8 cellular contexts compared by ENCODE assay signal in genomic region chr6:7615611-7616383, GRCh38. TPM values are rescaled to one million over a fixed set of nuclear protein-coding genes. Genes with fewer than 3 reads are reported as not detected.
DNase-seq lines count a peak whose midpoint lies in the region; ATAC-seq and TF ChIP-seq lines count a peak whose summit lies in the region.

No MANE protein-coding gene starts in this region.

- peak overlapping the region; percentile 51 for H3K4me2 ChIP-seq in parathyroid adenoma (ENCODE audit: low read length)

- H2AFZ ChIP-seq in parathyroid adenoma: peak overlapping the region; percentile 45

- POLR2A ChIA-PET in activated CD8-positive, alpha-beta T cell treated with anti-CD3 and anti-CD28 coated beads, Interleukin-2, amount 10 ng/mL, durations not matched to agents 7 days and 5 days (lab: Charles Lee): interaction anchor here (0.6 kb wide), 1 partner anchor 26 kb away, joined by 4 read pairs; no protein-coding TSS in a partner anchor

- H3K4me3 ChIP-seq in GM12875 (ENCODE audit: low read depth, low read length): no peak overlapping the region
- no peak overlapping the region for H3K4me3 ChIP-seq in parathyroid adenoma (ENCODE audit: low read depth, low read length)

- peak; percentile 88 for TF ChIP-seq CTCF in C4-2B (conservative IDR thresholded peaks at IDR 0.05)
- peak; percentile 56; the same call in 1 of the 2 replicates for TF ChIP-seq CTCF in GM12875 (IDR thresholded peaks at IDR 0.05; ENCODE audit: borderline replicate concordance, insufficient read depth, low read depth, low read length)
- TF ChIP-seq CTCF in parathyroid adenoma (IDR thresholded peaks at IDR 0.05): peak; percentile 79

- no peaks in the 10 kb centered on the region for H3K9me3 Mint-ChIP-seq in activated CD8-positive, alpha-beta T cell treated with anti-CD3 and anti-CD28 coated beads, Interleukin-2, amount 10 ng/mL, durations not matched to agents 7 days and 5 days (ENCODE audit: insufficient read depth)

- H3K27ac ChIP-seq in C4-2B: no peak overlapping the region
- no peak overlapping the region for H3K27ac ChIP-seq in parathyroid adenoma

- no peak overlapping the region for H3K4me3 Mint-ChIP-seq in activated CD8-positive, alpha-beta T cell treated with anti-CD3 and anti-CD28 coated beads, Interleukin-2, amount 10 ng/mL, durations not matched to agents 7 days and 5 days

- CTCF ChIA-PET in activated CD8-positive, alpha-beta T cell treated with anti-CD3 and anti-CD28 coated beads, Interleukin-2, amount 10 ng/mL, durations not matched to agents 7 days and 5 days (lab: Charles Lee): interaction anchor here (1.0 to 8.8 kb wide), 12 partner anchors 9 to 345 kb away, joined by 3 to 67 read pairs (median 4); no protein-coding TSS in a partner anchor

- ATAC-seq in activated CD8-positive, alpha-beta T cell treated with anti-CD3 and anti-CD28 coated beads, Interleukin-2, amount 10 ng/mL, durations not matched to agents 7 days and 5 days: peak; percentile 30
- no peak for ATAC-seq in GM18870 (IDR thresholded peaks at IDR 0.05; ENCODE audit: unreplicated experiment)

- no peaks in the 10 kb centered on the region for H3K27me3 Mint-ChIP-seq in activated CD8-positive, alpha-beta T cell treated with anti-CD3 and anti-CD28 coated beads, Interleukin-2, amount 10 ng/mL, durations not matched to agents 7 days and 5 days (ENCODE audit: low read depth)

- no peaks in the 10 kb centered on the region for H3K9me3 ChIP-seq in parathyroid adenoma (ENCODE audit: control insufficient read depth, low read length)

- no peaks in the 10 kb centered on the region for H3K27me3 ChIP-seq in parathyroid adenoma (ENCODE audit: control insufficient read depth, insufficient read depth, low read length)

- peaks cover 2% of the 10 kb centered on the region for H3K4me1 ChIP-seq in parathyroid adenoma

- H3K79me2 ChIP-seq in parathyroid adenoma: no peaks in the 10 kb centered on the region

- H3K4me1 Mint-ChIP-seq in activated CD8-positive, alpha-beta T cell treated with anti-CD3 and anti-CD28 coated beads, Interleukin-2, amount 10 ng/mL, durations not matched to agents 7 days and 5 days (ENCODE audit: low read depth): peaks cover 18% of the 10 kb centered on the region

- H3K9ac ChIP-seq in parathyroid adenoma: no peak overlapping the region

- peak; percentile 46 for DNase-seq in NCI-H2196 treated with DMSO at 0.1 percent for 48 hours (lab: John Stamatoyannopoulos, UW; ENCODE audit: unreplicated experiment)
- peak; percentile 54 for DNase-seq in activated CD8-positive, alpha-beta T cell treated with anti-CD3 and anti-CD28 coated beads, Interleukin-2, amount 10 ng/mL, durations not matched to agents 7 days and 5 days
- DNase-seq in germinal center (ENCODE audit: low spot score): peak; percentile 49
- DNase-seq in NK-92 treated with Interleukin-12 subunit alpha and Interleukin-12 subunit beta, amount 100 ng/mL, for 24 hours (lab: John Stamatoyannopoulos, UW): no peak

- H3K27ac Mint-ChIP-seq in activated CD8-positive, alpha-beta T cell treated with anti-CD3 and anti-CD28 coated beads, Interleukin-2, amount 10 ng/mL, durations not matched to agents 7 days and 5 days: no peak overlapping the region

- H3K36me3 ChIP-seq in parathyroid adenoma (ENCODE audit: control insufficient read depth, insufficient read depth, low read length): no peaks in the 10 kb centered on the region

- H3K36me3 Mint-ChIP-seq in activated CD8-positive, alpha-beta T cell treated with anti-CD3 and anti-CD28 coated beads, Interleukin-2, amount 10 ng/mL, durations not matched to agents 7 days and 5 days (ENCODE audit: low read depth): peaks cover 7% of the 10 kb centered on the region

RNA-seq across cellular contexts. Expression of gene SNRNP48, which starts 25.8 kb away (rescaled TPM):
- 10 to 100 TPM; 16.5 to 19.7 TPM for total RNA-seq in activated CD8-positive, alpha-beta T cell treated with anti-CD3 and anti-CD28 coated beads, Interleukin-2, amount 10 ng/mL, durations not matched to agents 7 days and 5 days
